In genomic region chr7:137241655-137242054, GRCh38 we compare ENCODE assay signal across 29 cellular contexts.
"Had no signal": no experiment of that assay in that cellular context is flagged by ENCODE, and none has a peak within 500 bp of the region (broad histone marks: within the 10 kb centered on the region; RNA-seq: fewer than 3 reads in every experiment).

No MANE protein-coding gene starts in this region.

- H3K36me3 ChIP-seq: ascending aorta had no signal

- H3K4me3 ChIP-seq: ascending aorta, body of pancreas, K562 had no signal

- DNase-seq: activated CD4-positive, alpha-beta T cell treated with anti-CD3 and anti-CD28 coated beads for 36 hours; activated CD4-positive, alpha-beta T cell treated with anti-CD3 and anti-CD28 coated beads, Interleukin-2, amount 10 ng/mL, durations not matched to agents 7 days and 5 days; activated CD4-positive, alpha-beta T cell treated with anti-CD3 and anti-CD28 coated beads, Interleukin-2, amount 50 U/mL, for 48 hours; activated CD8-positive, alpha-beta T cell treated with anti-CD3 and anti-CD28 coated beads, Interleukin-2, amount 10 ng/mL, durations not matched to agents 7 days and 5 days; activated gamma-delta T cell; activated naive CD4-positive, alpha-beta T cell treated with Interleukin-2 at 50 U/mL for 16 hours; activated naive CD8-positive, alpha-beta T cell treated with anti-CD3 and anti-CD28 coated beads, Interleukin-2, amount 10 ng/mL, durations not matched to agents 7 days and 5 days; activated T-cell treated with anti-CD3 and anti-CD28 coated beads, Interleukin-2, amount 50 U/mL, for 24 hours; amygdala; body of pancreas; central memory CD4-positive, alpha-beta T cell; NCI-H1092 treated with DMSO at 0.1 percent for 48 hours; NCI-H1417; NCI-H146; NCI-H187; NCI-H2029 treated with DMSO at 0.1 percent for 48 hours; NCI-H2107; NCI-H2171; NCI-H510A; NCI-H526; NCI-H748 treated with DMSO at 0.1 percent for 48 hours; NK-92 treated with Interleukin-12 subunit alpha and Interleukin-12 subunit beta, amount 100 ng/mL, for 24 hours; Right ventricle myocardium superior; SW 1271; T-helper 1 cell; T-helper 2 cell; T-helper 9 cell had no signal

- H3K27me3 ChIP-seq: ascending aorta, body of pancreas had no signal

- H3K4me1 ChIP-seq: ascending aorta, body of pancreas had no signal

- H3K27ac ChIP-seq: ascending aorta, body of pancreas had no signal

- H3K9me3 ChIP-seq: ascending aorta, body of pancreas had no signal
